Comparison of ENCODE assay signal across 7 cellular contexts in genomic region chr1:36160388-36160948, GRCh38. TPM values are rescaled to one million over a fixed set of nuclear protein-coding genes. Genes with fewer than 3 reads are reported as not detected.
DNase-seq lines count a peak whose midpoint lies in the region; ATAC-seq lines count a peak whose summit lies in the region.

No MANE protein-coding gene starts in this region.

- H3K36me3 Mint-ChIP-seq in activated naive CD4-positive, alpha-beta T cell treated with anti-CD3 and anti-CD28 coated beads, Interleukin-2, amount 50 U/mL, for 72 hours, result peaks cover 24 to 36% of the 10 kb centered on the region in 2 donors
- peaks cover 0 to 4% (median 3%) of the 10 kb centered on the region in 3 donors for H3K36me3 Mint-ChIP-seq in immature natural killer cell

- H3K36me3 ChIP-seq in HUES6 (ENCODE audit: control insufficient read depth, insufficient read depth, low read length) (no peaks in the 10 kb centered on the region; the same call in 1 of the 2 replicates), stomach smooth muscle (ENCODE audit: control insufficient read depth in 2 of 2, insufficient read depth in 2 of 2, low read length in 2 of 2) (peaks cover 3 to 8% of the 10 kb centered on the region in 2 donors)

- H3K9me3 ChIP-seq in HUES6 (ENCODE audit: control insufficient read depth, insufficient read depth, low read depth, low read length) (no peaks in the 10 kb centered on the region), stomach smooth muscle (ENCODE audit: control insufficient read depth in 2 of 2, low read length in 2 of 2) (no peaks in the 10 kb centered on the region)

- no peak for DNase-seq in activated naive CD4-positive, alpha-beta T cell treated with anti-CD3 and anti-CD28 coated beads, Interleukin-2, amount 50 U/mL, for 72 hours (ENCODE audit: low spot score in 2 of 2)
- DNase-seq in immature natural killer cell, result no peak
- DNase-seq in activated gamma-delta T cell (lab: John Stamatoyannopoulos, UW), result no peak
- no peak for DNase-seq in mucosa of gallbladder (ENCODE audit: low spot score)

- H3K27ac Mint-ChIP-seq in activated naive CD4-positive, alpha-beta T cell treated with anti-CD3 and anti-CD28 coated beads, Interleukin-2, amount 50 U/mL, for 72 hours, result peak overlapping the region; percentile 97 to 98
- H3K27ac Mint-ChIP-seq in immature natural killer cell, result peak overlapping the region; percentile 89 to 99 (median 97)

- H3K9ac ChIP-seq in HUES6 (ENCODE audit: low read length) (peak overlapping the region; percentile 4), stomach smooth muscle (ENCODE audit: low read length in 2 of 2) (peak overlapping the region; percentile 75)

- H3K4me1 Mint-ChIP-seq in immature natural killer cell, result peaks cover 74 to 78% of the 10 kb centered on the region in 2 donors

- H3K27me3 ChIP-seq in HUES6 (ENCODE audit: control insufficient read depth, insufficient read depth, low read length), result no peaks in the 10 kb centered on the region
- H3K27me3 ChIP-seq in stomach smooth muscle (ENCODE audit: control insufficient read depth in 1 of 2, insufficient read depth in 2 of 2, low read length in 2 of 2), result no peaks in the 10 kb centered on the region

- peak overlapping the region; percentile 57 for H3K4me3 ChIP-seq in HUES6 (ENCODE audit: low read depth, low read length)
- peak overlapping the region; percentile 71 to 75 for H3K4me3 ChIP-seq in stomach smooth muscle (ENCODE audit: low read length in 2 of 2)

- peak overlapping the region; percentile 73 to 85 (median 75) for H3K4me3 Mint-ChIP-seq in immature natural killer cell

- no peak for ATAC-seq in activated naive CD4-positive, alpha-beta T cell treated with anti-CD3 and anti-CD28 coated beads, Interleukin-2, amount 50 U/mL, for 72 hours
- ATAC-seq in GM21360 (IDR thresholded peaks at IDR 0.05; ENCODE audit: unreplicated experiment), result no peak

- H3K4me1 ChIP-seq in HUES6 (ENCODE audit: control insufficient read depth, insufficient read depth, low read length) (peaks cover 28% of the 10 kb centered on the region), stomach smooth muscle (ENCODE audit: control insufficient read depth, insufficient read depth, low read length) (peaks cover 72% of the 10 kb centered on the region)

- peak overlapping the region; percentile 81 for H3K27ac ChIP-seq in HUES6 (ENCODE audit: low read depth, low read length)
- H3K27ac ChIP-seq in stomach smooth muscle (ENCODE audit: low read length), result peak overlapping the region; percentile 81

- no peaks in the 10 kb centered on the region for H3K9me3 Mint-ChIP-seq in activated naive CD4-positive, alpha-beta T cell treated with anti-CD3 and anti-CD28 coated beads, Interleukin-2, amount 50 U/mL, for 72 hours
- no peaks in the 10 kb centered on the region for H3K9me3 Mint-ChIP-seq in immature natural killer cell

- H3K27me3 Mint-ChIP-seq in immature natural killer cell (ENCODE audit: low read depth in 3 of 3), result peaks cover 3 to 15% (median 4%) of the 10 kb centered on the region in 3 donors

RNA-seq across cellular contexts. Expression of gene MAP7D1, which starts 4.5 kb away (rescaled TPM):
- total RNA-seq in activated naive CD4-positive, alpha-beta T cell treated with anti-CD3 and anti-CD28 coated beads, Interleukin-2, amount 50 U/mL, for 72 hours, result 100 to 1,000 TPM; 112 to 169 TPM
- 10 to 100 TPM; 12.4 to 41.9 (median 17.9) TPM for polyA plus RNA-seq in immature natural killer cell
- 123 TPM for total RNA-seq in mucosa of gallbladder

RNA-seq across cellular contexts. Expression of gene TRAPPC3, which starts 11.2 kb away (rescaled TPM):
- 10 to 100 TPM; 43.7 to 55.3 TPM for total RNA-seq in activated naive CD4-positive, alpha-beta T cell treated with anti-CD3 and anti-CD28 coated beads, Interleukin-2, amount 50 U/mL, for 72 hours
- polyA plus RNA-seq in immature natural killer cell, result 100 to 1,000 TPM; 113 to 219 (median 129) TPM
- total RNA-seq in mucosa of gallbladder, result 57.7 TPM

RNA-seq across cellular contexts. Expression of gene COL8A2, which starts 35.4 kb away (rescaled TPM):
- total RNA-seq in activated naive CD4-positive, alpha-beta T cell treated with anti-CD3 and anti-CD28 coated beads, Interleukin-2, amount 50 U/mL, for 72 hours, result under 1 TPM; 0.11 to 0.23 TPM
- under 1 TPM in 1 of 3 donors, not detected in 2; 0.12 TPM for polyA plus RNA-seq in immature natural killer cell
- 10.8 TPM for total RNA-seq in mucosa of gallbladder
